In genomic region chr4:138267835-138268234, GRCh38 we compare ENCODE assay signal across 29 cellular contexts.
"Had no signal": no experiment of that assay in that cellular context is flagged by ENCODE, and none has a peak within 500 bp of the region (broad histone marks: within the 10 kb centered on the region; RNA-seq: fewer than 3 reads in every experiment).

No MANE protein-coding gene starts in this region.

- H3K4me3 ChIP-seq: body of pancreas, cardiac muscle cell, coronary artery, dorsolateral prefrontal cortex, ovary, right lobe of liver, uterus had no signal

- H3K27me3 ChIP-seq: body of pancreas, cardiac muscle cell, dorsolateral prefrontal cortex, neutrophil, ovary, right lobe of liver, uterus had no signal

- H3K27ac Mint-ChIP-seq: activated naive CD4-positive, alpha-beta T cell treated with anti-CD3 and anti-CD28 coated beads, Interleukin-2, amount 50 U/mL, for 72 hours; activated T-cell treated with anti-CD3 and anti-CD28 coated beads, Interleukin-2, amount 50 U/mL, for 72 hours; memory B cell; natural killer cell; progenitor cell of endocrine pancreas; stimulated activated naive CD8-positive, alpha-beta T cell treated with anti-CD3 and anti-CD28 coated beads, Interleukin-15, Interleukin-2, amounts not matched to agents 100 ng/mL and 50 ng/mL, for 24 hours; type B pancreatic cell had no signal

- H3K9me3 ChIP-seq: body of pancreas, neutrophil, ovary, right lobe of liver, uterus had no signal

- H3K4me1 ChIP-seq: body of pancreas, right lobe of liver, uterus had no signal

- H3K36me3 Mint-ChIP-seq: activated naive CD4-positive, alpha-beta T cell treated with anti-CD3 and anti-CD28 coated beads, Interleukin-2, amount 50 U/mL, for 72 hours; memory B cell; natural killer cell had no signal

- H3K27me3 Mint-ChIP-seq: memory B cell; progenitor cell of endocrine pancreas; stimulated activated naive CD8-positive, alpha-beta T cell treated with anti-CD3 and anti-CD28 coated beads, Interleukin-15, Interleukin-2, amounts not matched to agents 100 ng/mL and 50 ng/mL, for 24 hours; type B pancreatic cell had no signal

- H3K36me3 ChIP-seq: cardiac muscle cell, neutrophil, ovary, right lobe of liver, uterus had no signal

- H3K4me1 Mint-ChIP-seq: memory B cell, natural killer cell had no signal

- H3K27ac ChIP-seq: body of pancreas, cardiac muscle cell, coronary artery, dorsolateral prefrontal cortex, neutrophil, ovary, right lobe of liver, uterus, VCaP had no signal

- ATAC-seq: activated naive CD4-positive, alpha-beta T cell treated with anti-CD3 and anti-CD28 coated beads, Interleukin-2, amount 50 U/mL, for 72 hours; activated T-cell treated with anti-CD3 and anti-CD28 coated beads, Interleukin-2, amount 50 U/mL, for 72 hours; body of pancreas; natural killer cell; right lobe of liver had no signal

- DNase-seq: activated CD4-positive, alpha-beta T cell treated with anti-CD3 and anti-CD28 coated beads for 4 hours; activated CD4-positive, alpha-beta T cell treated with anti-CD3 and anti-CD28 coated beads, Interleukin-2, amount 50 U/mL, for 4 hours; activated naive CD4-positive, alpha-beta T cell; activated T-cell treated with anti-CD3 and anti-CD28 coated beads for 4 hours; activated T-cell treated with anti-CD3 and anti-CD28 coated beads, Interleukin-2, amount 50 U/mL, for 72 hours; aorta; body of pancreas; cerebellar nuclear complex; dorsolateral prefrontal cortex; effector memory CD4-positive, alpha-beta T cell; foreskin fibroblast; head of caudate nucleus; hippocampal formation; natural killer cell; ovary; right lobe of liver; stimulated activated CD4-positive, alpha-beta T cell treated with anti-CD3 and anti-CD28 coated beads, Interleukin-12 subunit alpha, Interleukin-12 subunit beta, amount 100 ng/mL, for 4 hours; stimulated activated CD4-positive, alpha-beta T cell treated with anti-CD3 and anti-CD28 coated beads, Interleukin-4, amount 100 ng/mL, for 1 hour; T-helper 9 cell; uterus had no signal

- H3K9me3 Mint-ChIP-seq: activated naive CD4-positive, alpha-beta T cell treated with anti-CD3 and anti-CD28 coated beads, Interleukin-2, amount 50 U/mL, for 72 hours; memory B cell; stimulated activated naive CD8-positive, alpha-beta T cell treated with anti-CD3 and anti-CD28 coated beads, Interleukin-15, Interleukin-2, amounts not matched to agents 100 ng/mL and 50 ng/mL, for 24 hours; type B pancreatic cell had no signal

- H3K4me3 Mint-ChIP-seq: activated T-cell treated with anti-CD3 and anti-CD28 coated beads, Interleukin-2, amount 50 U/mL, for 72 hours; memory B cell; natural killer cell; stimulated activated naive CD8-positive, alpha-beta T cell treated with anti-CD3 and anti-CD28 coated beads, Interleukin-15, Interleukin-2, amounts not matched to agents 100 ng/mL and 50 ng/mL, for 24 hours; type B pancreatic cell had no signal
